Comparison of ENCODE assay signal across 9 cellular contexts in the genomic region with DNA sequence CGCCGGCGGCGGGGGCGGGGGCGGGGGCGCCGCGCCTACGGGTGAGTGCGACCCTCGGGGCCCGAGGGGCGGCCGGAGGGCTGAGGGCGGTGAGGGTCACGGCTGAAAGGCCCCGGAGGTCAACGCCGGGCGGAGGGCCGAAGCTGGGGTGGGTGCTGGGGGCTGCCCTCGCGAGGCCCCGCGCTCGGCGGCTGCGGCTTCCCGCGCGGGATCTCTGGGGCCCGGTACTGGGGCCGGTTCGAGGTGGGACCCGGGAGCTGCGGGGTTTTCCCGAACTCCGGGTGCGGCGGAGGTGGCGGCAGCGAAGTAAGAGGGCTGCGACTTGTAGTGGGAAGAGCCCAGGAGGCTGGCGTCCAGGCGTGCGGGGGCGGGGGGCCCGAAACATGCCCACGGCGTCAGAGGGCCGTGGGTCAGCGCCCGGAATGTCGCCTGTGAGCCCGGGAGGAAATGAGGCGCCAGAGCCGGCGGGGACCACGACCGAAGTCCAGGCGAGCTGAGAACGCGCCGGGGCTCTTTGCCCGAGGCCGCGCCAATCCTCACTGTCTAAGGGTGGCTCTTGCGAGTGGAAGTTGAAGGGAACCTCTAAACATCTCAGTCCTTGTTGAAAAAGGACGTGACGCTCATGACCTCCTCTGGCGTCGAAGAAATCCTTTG. TPM values are rescaled to one million over a fixed set of nuclear protein-coding genes. Genes with fewer than 3 reads are reported as not detected.
DNase-seq lines count a peak whose midpoint lies in the region; ATAC-seq, FAIRE-seq and TF ChIP-seq lines count a peak whose summit lies in the region.
"Had no signal": no experiment of that assay in that cellular context is flagged by ENCODE, and none has a peak within 500 bp of the region (broad histone marks: within the 10 kb centered on the region; RNA-seq: fewer than 3 reads in every experiment).

No MANE protein-coding gene starts in this region.

- no peak for TF ChIP-seq CTCF in K562 (IDR thresholded peaks at IDR 0.05 in 2 of 3, conservative IDR thresholded peaks at IDR 0.05 in 1 of 3; ENCODE audit: insufficient read depth in 2 of 3, low read depth in 1 of 3, low read length in 3 of 3)

- WGBS in K562 (ENCODE audit: insufficient coverage, low coverage, missing lambda C conversion rate) = 9% methylated on average over 11 of the region's 73 CpGs

- CTCF ChIA-PET in K562 (lab: Yijun Ruan, JAX; ENCODE audit: low intra/inter-chr PET ratio) = no interaction called here

- H4K20me1 ChIP-seq in K562 (replicated peaks; ENCODE audit: control insufficient read depth, insufficient read depth, low read length) = 0 out of 2 replicates have a peak, but pooled peaks cover 4% of the 10 kb centered on the region

- TF ChIP-seq RAD21 in K562 (CRISPR knock-in tag; conservative IDR thresholded peaks at IDR 0.05 in 1 of 2, IDR thresholded peaks at IDR 0.05 in 1 of 2) = no peak

- H2AFZ ChIP-seq in K562 (ENCODE audit: low read depth, low read length) = peak overlapping the region; percentile 87

- TF ChIP-seq POLR2A in K562 (conservative IDR thresholded peaks at IDR 0.05) = no peak

- peak overlapping the region; percentile 74 for H3K4me2 ChIP-seq in K562 (ENCODE audit: insufficient read depth, low read length)

- H3K4me3 ChIP-seq in K562 = peak overlapping the region; percentile 69

- POLR2A ChIA-PET in K562 (lab: Yijun Ruan, JAX) = interaction anchor here (0.7 to 1.0 kb wide), 2 partner anchors 15 to 472 kb away, joined by 3 read pairs; no protein-coding TSS in a partner anchor

- H3K27ac ChIP-seq in K562 (ENCODE audit: extremely low read depth, low read depth, low read length) = peak overlapping the region; percentile 69; the same call in 1 of the 3 replicates

- H3K79me2 ChIP-seq in K562 (ENCODE audit: control insufficient read depth, insufficient read depth, low read length) = no peaks in the 10 kb centered on the region

- peaks cover 15 to 22% of the 10 kb centered on the region in 2 experiments for H3K4me1 ChIP-seq in K562 (replicated peaks in 1 of 2; ENCODE audit: control insufficient read depth in 2 of 2, insufficient read depth in 2 of 2, low read length in 2 of 2)

- H3K27me3 ChIP-seq in K562 (ENCODE audit: control insufficient read depth in 2 of 2, insufficient read depth in 2 of 2, low read length in 2 of 2) = no peaks in the 10 kb centered on the region

- in situ Hi-C loops in K562 (cut with MboI) = no loop called here

- peak overlapping the region; percentile 54 to 87; a peak in 3 of 4 replicates for H3K9ac ChIP-seq in K562 (ENCODE audit: insufficient read depth in 1 of 2, low read depth in 2 of 2, low read length in 2 of 2)

- no peaks in the 10 kb centered on the region for H3K9me3 ChIP-seq in K562 (replicated peaks; ENCODE audit: control insufficient read depth, insufficient read depth, low read depth, low read length)

- FAIRE-seq in K562 (lab: Jason Lieb, UNC) = peak; percentile 6
- FAIRE-seq in islet of Langerhans (lab: Jason Lieb, UNC) = peak; percentile 5
- FAIRE-seq: frontal cortex had no signal

- ATAC-seq in HG03442 (IDR thresholded peaks at IDR 0.05; ENCODE audit: unreplicated experiment) (peak; percentile 13), K562 (peak; percentile 21), HG03469 (IDR thresholded peaks at IDR 0.05; ENCODE audit: unreplicated experiment) (no peak)

- H3K9me1 ChIP-seq in K562 (ENCODE audit: control insufficient read depth, insufficient read depth, low read length) = no peaks in the 10 kb centered on the region

- no peak for TF ChIP-seq EP300 in K562 (IDR thresholded peaks at IDR 0.05; ENCODE audit: low read length)

- DNase-seq in NCI-H748 (lab: John Stamatoyannopoulos, UW; ENCODE audit: unreplicated experiment) (peak; percentile 61), NCI-H748 treated with DMSO at 0.1 percent for 48 hours (lab: John Stamatoyannopoulos, UW) (no peak), K562 (ENCODE audit: extremely low read depth in 1 of 4, low spot score in 3 of 4) (peak in 2 of 4 experiments; percentile 11 to 20), GM19238 (ENCODE audit: insufficient read length, low spot score) (no peak)
- peak; percentile 22 for DNase-seq in stimulated activated CD8-positive, alpha-beta memory T cell treated with anti-CD3 and anti-CD28 coated beads, Interleukin-4, amount 100 ng/mL, for 48 hours

- BruUV-seq in K562 (replicated peaks; lab: Mats Ljungman, UMichigan) = no TSS peak

- intact Hi-C loops in K562 (cut with micrococcal nuclease) = loop anchor here (10.0 kb wide), 1 partner anchor 383 kb away; a partner anchor contains a TSS

- H3K36me3 ChIP-seq in K562 (ENCODE audit: control insufficient read depth, insufficient read depth, low read length) = no peaks in the 10 kb centered on the region

TF ChIP-seq in K562, 482 proteins besides CTCF, POLR2A, EP300 and RAD21 (continues in another document):
- 0 out of 2 replicates have a peak, but pooled peaks have one; percentile 16 for TF ChIP-seq MTA3 (IDR thresholded peaks at IDR 0.05; ENCODE audit: borderline replicate concordance)
- TF ChIP-seq, protein P1, sequence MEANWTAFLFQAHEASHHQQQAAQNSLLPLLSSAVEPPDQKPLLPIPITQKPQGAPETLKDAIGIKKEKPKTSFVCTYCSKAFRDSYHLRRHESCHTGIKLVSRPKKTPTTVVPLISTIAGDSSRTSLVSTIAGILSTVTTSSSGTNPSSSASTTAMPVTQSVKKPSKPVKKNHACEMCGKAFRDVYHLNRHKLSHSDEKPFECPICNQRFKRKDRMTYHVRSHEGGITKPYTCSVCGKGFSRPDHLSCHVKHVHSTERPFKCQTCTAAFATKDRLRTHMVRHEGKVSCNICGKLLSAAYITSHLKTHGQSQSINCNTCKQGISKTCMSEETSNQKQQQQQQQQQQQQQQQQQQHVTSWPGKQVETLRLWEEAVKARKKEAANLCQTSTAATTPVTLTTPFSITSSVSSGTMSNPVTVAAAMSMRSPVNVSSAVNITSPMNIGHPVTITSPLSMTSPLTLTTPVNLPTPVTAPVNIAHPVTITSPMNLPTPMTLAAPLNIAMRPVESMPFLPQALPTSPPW (CRISPR knock-in tag; IDR thresholded peaks at IDR 0.05) = 0 out of 2 replicates have a peak, but pooled peaks have one; percentile 45
- no peak for TF ChIP-seq CHD1 (IDR thresholded peaks at IDR 0.05; ENCODE audit: low read length)
- TF ChIP-seq, protein P2, sequence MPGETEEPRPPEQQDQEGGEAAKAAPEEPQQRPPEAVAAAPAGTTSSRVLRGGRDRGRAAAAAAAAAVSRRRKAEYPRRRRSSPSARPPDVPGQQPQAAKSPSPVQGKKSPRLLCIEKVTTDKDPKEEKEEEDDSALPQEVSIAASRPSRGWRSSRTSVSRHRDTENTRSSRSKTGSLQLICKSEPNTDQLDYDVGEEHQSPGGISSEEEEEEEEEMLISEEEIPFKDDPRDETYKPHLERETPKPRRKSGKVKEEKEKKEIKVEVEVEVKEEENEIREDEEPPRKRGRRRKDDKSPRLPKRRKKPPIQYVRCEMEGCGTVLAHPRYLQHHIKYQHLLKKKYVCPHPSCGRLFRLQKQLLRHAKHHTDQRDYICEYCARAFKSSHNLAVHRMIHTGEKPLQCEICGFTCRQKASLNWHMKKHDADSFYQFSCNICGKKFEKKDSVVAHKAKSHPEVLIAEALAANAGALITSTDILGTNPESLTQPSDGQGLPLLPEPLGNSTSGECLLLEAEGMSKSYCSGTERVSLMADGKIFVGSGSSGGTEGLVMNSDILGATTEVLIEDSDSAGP (CRISPR knock-in tag; IDR thresholded peaks at IDR 0.05) = no peak
- peak; percentile 12 for TF ChIP-seq POLR2G (IDR thresholded peaks at IDR 0.05; ENCODE audit: low read depth, low read length)
- TF ChIP-seq, protein P3, sequence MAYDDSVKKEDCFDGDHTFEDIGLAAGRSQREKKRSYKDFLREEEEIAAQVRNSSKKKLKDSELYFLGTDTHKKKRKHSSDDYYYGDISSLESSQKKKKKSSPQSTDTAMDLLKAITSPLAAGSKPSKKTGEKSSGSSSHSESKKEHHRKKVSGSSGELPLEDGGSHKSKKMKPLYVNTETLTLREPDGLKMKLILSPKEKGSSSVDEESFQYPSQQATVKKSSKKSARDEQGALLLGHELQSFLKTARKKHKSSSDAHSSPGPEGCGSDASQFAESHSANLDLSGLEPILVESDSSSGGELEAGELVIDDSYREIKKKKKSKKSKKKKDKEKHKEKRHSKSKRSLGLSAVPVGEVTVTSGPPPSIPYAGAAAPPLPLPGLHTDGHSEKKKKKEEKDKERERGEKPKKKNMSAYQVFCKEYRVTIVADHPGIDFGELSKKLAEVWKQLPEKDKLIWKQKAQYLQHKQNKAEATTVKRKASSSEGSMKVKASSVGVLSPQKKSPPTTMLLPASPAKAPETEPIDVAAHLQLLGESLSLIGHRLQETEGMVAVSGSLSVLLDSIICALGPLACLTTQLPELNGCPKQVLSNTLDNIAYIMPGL (CRISPR knock-in tag; IDR thresholded peaks at IDR 0.05) = 0 out of 2 replicates have a peak, but pooled peaks have one; percentile 38

RNA-seq across cellular contexts. Expression of a gene that starts 0.4 kb away (rescaled TPM):
- 6.1 and 14.7 TPM in 2 replicates for total RNA-seq in K562 (2011; cell fraction: chromatin; rRNA removed; ENCODE audit: low replicate concordance)
- 5.0 and 5.3 TPM in 2 replicates for total RNA-seq in K562 (2011; cell fraction: nucleolus; rRNA removed)
- 8.2 and 12.4 TPM in 2 replicates for total RNA-seq in K562 (2011; cell fraction: nucleoplasm; rRNA removed)
- 7.3 and 8.0 TPM in 2 replicates for total RNA-seq in K562 (2014; rRNA removed)
- 13.4 and 14.0 TPM in 2 replicates for total RNA-seq in K562 (2014; rRNA removed; fragmentation: Illumina TruSeq; extraction: Trizol)
- 21.0 and 22.9 TPM in 2 replicates for total RNA-seq in K562 (2015; rRNA removed; fragmentation: Illumina TruSeq; extraction: Trizol)
- total RNA-seq in K562 (2021) = 10.7 and 12.2 TPM in 2 replicates
- polyA plus RNA-seq in K562 (2011; rRNA removed) = 9.5 and 14.0 TPM in 2 replicates
- polyA plus RNA-seq in K562 (2011; cell fraction: cytosol; rRNA removed) = 3.0 and 5.3 TPM in 2 replicates
- polyA plus RNA-seq in K562 (2011; cell fraction: nucleus; rRNA removed) = 2.4 and 2.8 TPM in 2 replicates
- 13.9 and 21.2 TPM in 2 replicates for polyA plus RNA-seq in K562 (2012)
- polyA plus RNA-seq in K562 (2014; fragmentation: Illumina TruSeq; extraction: Trizol) = 12.1 and 14.9 TPM in 2 replicates
- 1 to 10 TPM; 2.9 to 3.4 TPM for polyA plus RNA-seq in K562 (2014; fragmentation: Nextera tagmentation; extraction: Ambion mirVana)
- polyA plus RNA-seq in K562 (2014; rRNA removed) = 8.4 and 9.0 TPM in 2 replicates
- 12.0 and 12.2 TPM in 2 replicates for polyA minus RNA-seq in K562 (2011; rRNA and poly(A)+ RNA removed)
- polyA minus RNA-seq in K562 (2011; cell fraction: cytosol; rRNA and poly(A)+ RNA removed) = 2.9 and 5.2 TPM in 2 replicates
- polyA minus RNA-seq in K562 (2011; cell fraction: nucleus; rRNA and poly(A)+ RNA removed) = 1.8 and 2.3 TPM in 2 replicates

Comparison
In these comparisons a context has a peak if more than half of its experiments do, and no peak if none do; other contexts are left out.
1. DNase-seq: peak in NCI-H748 (single experiment) and stimulated activated CD8-positive, alpha-beta memory T cell treated with anti-CD3 and anti-CD28 coated beads, Interleukin-4, amount 100 ng/mL, for 48 hours (single experiment); none in NCI-H748 treated with DMSO at 0.1 percent for 48 hours (single experiment) and GM19238 (single experiment).